In genomic region chr3:50229490-50229889, GRCh38 we compare ENCODE assay signal across 20 cellular contexts. TPM values are rescaled to one million over a fixed set of nuclear protein-coding genes. Genes with fewer than 3 reads are reported as not detected.
DNase-seq lines count a peak whose midpoint lies in the region; TF ChIP-seq lines count a peak whose summit lies in the region.
"Had no signal": no experiment of that assay in that cellular context is flagged by ENCODE, and none has a peak within 500 bp of the region (broad histone marks: within the 10 kb centered on the region; RNA-seq: fewer than 3 reads in every experiment).

No MANE protein-coding gene starts in this region.

- intact Hi-C loops in dorsolateral prefrontal cortex (cut with DNase I): loop anchor here in 1 of 2 donors (5.0 kb wide), 1 partner anchor 107 kb away; no protein-coding TSS in a partner anchor
- intact Hi-C loops in stomach (cut with DNase I; ENCODE audit: low total_unique reads): loop anchor here (10.0 kb wide), 1 partner anchor 45 kb away; the partner anchor contains the start of gene LSMEM2

- peaks cover 20% of the 10 kb centered on the region for H3K4me1 ChIP-seq in CD8-positive, alpha-beta memory T cell (ENCODE audit: insufficient read depth, low read length)
- peaks cover 13 to 35% (median 28%) of the 10 kb centered on the region in 4 donors for H3K4me1 ChIP-seq in stomach

- H3K9me3 Mint-ChIP-seq in CD8-positive, alpha-beta memory T cell: no peaks in the 10 kb centered on the region
- no peaks in the 10 kb centered on the region for H3K9me3 Mint-ChIP-seq in IgD-negative memory B cell
- no peaks in the 10 kb centered on the region for H3K9me3 Mint-ChIP-seq in endothelial cell (ENCODE audit: unreplicated experiment)
- H3K9me3 Mint-ChIP-seq: CD8-positive, alpha-beta T cell; HFFc6 had no signal

- H3K27me3 ChIP-seq in CD8-positive, alpha-beta memory T cell (ENCODE audit: insufficient read depth, low read length, poor library complexity, severe bottlenecking): no peaks in the 10 kb centered on the region
- H3K27me3 ChIP-seq in dorsolateral prefrontal cortex (no peaks in the 10 kb centered on the region), stomach (no peaks in the 10 kb centered on the region)
- H3K27me3 ChIP-seq: sigmoid colon had no signal

- TF ChIP-seq CTCF in endothelial cell (IDR thresholded peaks at IDR 0.05; ENCODE audit: unreplicated experiment) (no peak), dorsolateral prefrontal cortex (IDR thresholded peaks at IDR 0.05 in 54 of 56, conservative IDR thresholded peaks at IDR 0.05 in 2 of 56; ENCODE audit: low read depth in 1 of 56, partially characterized antibody in 56 of 56) (no peak), stomach (IDR thresholded peaks at IDR 0.05) (no peak)

- peaks cover 0 to 2% of the 10 kb centered on the region in 2 donors for H3K27me3 Mint-ChIP-seq in CD8-positive, alpha-beta memory T cell
- H3K27me3 Mint-ChIP-seq in IgD-negative memory B cell: no peaks in the 10 kb centered on the region
- H3K27me3 Mint-ChIP-seq in endothelial cell (ENCODE audit: unreplicated experiment): peaks cover 18% of the 10 kb centered on the region

- H3K36me3 Mint-ChIP-seq in CD8-positive, alpha-beta memory T cell: peaks cover 0 to 4% (median 2%) of the 10 kb centered on the region in 3 donors
- H3K36me3 Mint-ChIP-seq in IgD-negative memory B cell (no peaks in the 10 kb centered on the region), endothelial cell (ENCODE audit: low read depth, unreplicated experiment) (peaks cover 6% of the 10 kb centered on the region)

- POLR2A ChIA-PET in CD8-positive, alpha-beta memory T cell (lab: Charles Lee): interaction anchor here (1.6 kb wide), 1 partner anchor 17 kb away, joined by 7 read pairs; no protein-coding TSS in a partner anchor

- no peak for TF ChIP-seq POLR2A in stomach (IDR thresholded peaks at IDR 0.05)

- WGBS in stomach, 5 donors: 91 to 100% (median 96%) methylated on average over 3 of the region's 3 CpGs

- peak overlapping the region in 4 of 7 donors; percentile 25 to 81 (median 52) for H3K4me3 Mint-ChIP-seq in CD8-positive, alpha-beta memory T cell
- H3K4me3 Mint-ChIP-seq in IgD-negative memory B cell (peak overlapping the region in 2 of 4 donors; percentile 29 to 42), endothelial cell (ENCODE audit: unreplicated experiment) (peak overlapping the region; percentile 0)

- H3K27ac Mint-ChIP-seq in CD8-positive, alpha-beta memory T cell: peak overlapping the region in 1 of 8 donors; percentile 89
- H3K27ac Mint-ChIP-seq in IgD-negative memory B cell (peak overlapping the region in 2 of 3 donors; percentile 11 to 70), endothelial cell (ENCODE audit: unreplicated experiment) (peak overlapping the region; percentile 75)

- no peaks in the 10 kb centered on the region for H3K36me3 ChIP-seq in CD8-positive, alpha-beta memory T cell (ENCODE audit: insufficient read depth, low read length)
- no peaks in the 10 kb centered on the region for H3K36me3 ChIP-seq in stomach
- H3K36me3 ChIP-seq: sigmoid colon had no signal

- CTCF ChIA-PET in CD8-positive, alpha-beta memory T cell (lab: Charles Lee): interaction anchor here (1.2 to 15.9 kb wide), 5 partner anchors 14 to 45 kb away, joined by 3 to 266 read pairs (median 17); partner anchors contain the start of gene GNAT1

- H3K27ac ChIP-seq in CD8-positive, alpha-beta memory T cell (ENCODE audit: low read depth, low read length): no peak overlapping the region
- peak overlapping the region in 20 of 21 experiments; percentile 17 to 92 (median 52) for H3K27ac ChIP-seq in skin epidermis
- peak overlapping the region in 15 of 59 donors; percentile 4 to 80 (median 55) for H3K27ac ChIP-seq in dorsolateral prefrontal cortex
- peak overlapping the region in 2 of 5 donors; percentile 14 to 21 for H3K27ac ChIP-seq in stomach

- DNase-seq in CD8-positive, alpha-beta memory T cell: no peak
- DNase-seq in endothelial cell (ENCODE audit: low spot score) (no peak), dorsolateral prefrontal cortex (no peak), ureter (ENCODE audit: low spot score) (no peak), stomach (no peak)
- DNase-seq: activated gamma-delta T cell treated with Interleukin-2 at 50 U/mL for 16 hours; CD8-positive, alpha-beta T cell; HFFc6; Kasumi-1; NCI-H1436 treated with DMSO at 0.1 percent for 48 hours; NCI-H226; SHP77 treated with DMSO at 0.1 percent for 48 hours; sigmoid colon had no signal

- peaks cover 18 to 35% (median 24%) of the 10 kb centered on the region in 3 donors for H3K4me1 Mint-ChIP-seq in CD8-positive, alpha-beta memory T cell
- H3K4me1 Mint-ChIP-seq in IgD-negative memory B cell: peaks cover 17 to 34% (median 32%) of the 10 kb centered on the region in 3 donors
- peaks cover 23% of the 10 kb centered on the region for H3K4me1 Mint-ChIP-seq in endothelial cell (ENCODE audit: unreplicated experiment)

- H3K4me3 ChIP-seq in CD8-positive, alpha-beta memory T cell (ENCODE audit: low read length): no peak overlapping the region
- H3K4me3 ChIP-seq in skin epidermis (no peak overlapping the region), dorsolateral prefrontal cortex (no peak overlapping the region), stomach (no peak overlapping the region)
- H3K4me3 ChIP-seq: sigmoid colon had no signal

- no peak for TF ChIP-seq EP300 in stomach (IDR thresholded peaks at IDR 0.05)

- no peaks in the 10 kb centered on the region for H3K9me3 ChIP-seq in CD8-positive, alpha-beta memory T cell (ENCODE audit: low read length)
- no peaks in the 10 kb centered on the region for H3K9me3 ChIP-seq in stomach
- H3K9me3 ChIP-seq: sigmoid colon had no signal

RNA-seq across cellular contexts. Expression of gene GNAI2, which starts 6.5 kb away (rescaled TPM):
- 100 to 1,000 TPM; 259 to 265 TPM for total RNA-seq in CD8-positive, alpha-beta memory T cell
- 665 TPM for polyA plus RNA-seq in CD8-positive, alpha-beta memory T cell
- 689 TPM for polyA plus RNA-seq in IgD-negative memory B cell
- 771 TPM for total RNA-seq in endothelial cell (ENCODE audit: unreplicated experiment)
- total RNA-seq in dorsolateral prefrontal cortex: 100 to 1,000 TPM; 117 to 240 (median 161) TPM
- 222 TPM for total RNA-seq in ureter
- 100 to 1,000 TPM in 2 of 5 donors, 10 to 100 TPM in 3; 73.7 to 211 (median 98.5) TPM for total RNA-seq in stomach
- polyA plus RNA-seq in stomach: 10 to 100 TPM; 61.1 to 73.5 (median 68.3) TPM

RNA-seq across cellular contexts. Expression of gene SLC38A3, which starts 24.4 kb away (rescaled TPM):
- total RNA-seq in CD8-positive, alpha-beta memory T cell: not detected
- not detected for polyA plus RNA-seq in CD8-positive, alpha-beta memory T cell
- not detected for polyA plus RNA-seq in IgD-negative memory B cell
- 0.56 TPM for total RNA-seq in endothelial cell (ENCODE audit: unreplicated experiment)
- 10 to 100 TPM; 12.5 to 71.4 (median 28.5) TPM for total RNA-seq in dorsolateral prefrontal cortex
- 0.34 TPM for total RNA-seq in ureter
- 1 to 10 TPM in 1 of 5 donors, not detected in 4; 3.1 TPM for total RNA-seq in stomach
- polyA plus RNA-seq in stomach: 1 to 10 TPM in 1 of 3 donors, under 1 TPM in 2; 0.15 to 1.1 (median 0.93) TPM
- polyA plus RNA-seq: neural cell had no signal

RNA-seq across cellular contexts. Expression of gene GNAT1, which starts 38.1 kb away (rescaled TPM):
- total RNA-seq in CD8-positive, alpha-beta memory T cell: not detected
- polyA plus RNA-seq in CD8-positive, alpha-beta memory T cell: not detected
- polyA plus RNA-seq in IgD-negative memory B cell: not detected
- 0.59 TPM for total RNA-seq in endothelial cell (ENCODE audit: unreplicated experiment)
- 1 to 10 TPM in 1 of 120 experiments, under 1 TPM in 13, not detected in 106; 0.20 to 1.6 (median 0.31) TPM for total RNA-seq in dorsolateral prefrontal cortex
- total RNA-seq in ureter: not detected
- total RNA-seq in stomach: not detected
- not detected for polyA plus RNA-seq in stomach
- total RNA-seq: activated CD8-positive, alpha-beta memory T cell treated with anti-CD3 and anti-CD28 coated beads for 36 hours; cardiac septum; frontal cortex; HFFc6; sigmoid colon had no signal
- polyA plus RNA-seq: liver, neural cell had no signal

RNA-seq across cellular contexts. Expression of gene SEMA3B, which starts 39.5 kb away (rescaled TPM):
- total RNA-seq in CD8-positive, alpha-beta memory T cell: under 1 TPM in 1 of 2 experiments, not detected in 1; 0.22 TPM
- not detected for polyA plus RNA-seq in CD8-positive, alpha-beta memory T cell
- polyA plus RNA-seq in IgD-negative memory B cell: not detected
- 1.7 TPM for total RNA-seq in endothelial cell (ENCODE audit: unreplicated experiment)
- total RNA-seq in dorsolateral prefrontal cortex: 100 to 1,000 TPM in 85 of 120 experiments, 10 to 100 TPM in 35; 36.0 to 486 (median 135) TPM
- 18.2 TPM for total RNA-seq in ureter
- total RNA-seq in stomach: 100 to 1,000 TPM in 4 of 5 donors, 10 to 100 TPM in 1; 53.6 to 310 (median 129) TPM
- 10 to 100 TPM; 40.1 to 79.9 (median 42.0) TPM for polyA plus RNA-seq in stomach

RNA-seq across cellular contexts. Expression of gene LSMEM2, which starts 49.4 kb away (rescaled TPM):
- not detected for total RNA-seq in CD8-positive, alpha-beta memory T cell
- not detected for polyA plus RNA-seq in CD8-positive, alpha-beta memory T cell
- polyA plus RNA-seq in IgD-negative memory B cell (0.30 TPM), stomach (under 1 TPM in 2 of 3 donors, not detected in 1; 0.31 to 0.58 TPM)
- total RNA-seq in endothelial cell (ENCODE audit: unreplicated experiment) (0.18 TPM), dorsolateral prefrontal cortex (1 to 10 TPM in 95 of 120 experiments, under 1 TPM in 23, not detected in 2; 0.31 to 7.4 (median 1.7) TPM), ureter (not detected), stomach (not detected)
- total RNA-seq: activated CD8-positive, alpha-beta memory T cell treated with anti-CD3 and anti-CD28 coated beads for 36 hours; CD8-positive, alpha-beta T cell; sigmoid colon had no signal
- polyA plus RNA-seq: neural cell had no signal
